In genomic region chr2:191109888-191110287, GRCh38 we compare ENCODE assay signal across 15 cellular contexts. TPM values are rescaled to one million over a fixed set of nuclear protein-coding genes. Genes with fewer than 3 reads are reported as not detected.
DNase-seq lines count a peak whose midpoint lies in the region; ATAC-seq and TF ChIP-seq lines count a peak whose summit lies in the region.
"Had no signal": no experiment of that assay in that cellular context is flagged by ENCODE, and none has a peak within 500 bp of the region (broad histone marks: within the 10 kb centered on the region; RNA-seq: fewer than 3 reads in every experiment).

No MANE protein-coding gene starts in this region.

- intact Hi-C loops in vagina (cut with DNase I): no loop called here

- peak; percentile 33 for ATAC-seq in HG02885 (IDR thresholded peaks at IDR 0.05; ENCODE audit: poor library complexity, unreplicated experiment)
- no peak for ATAC-seq in GM19395 (IDR thresholded peaks at IDR 0.05; ENCODE audit: unreplicated experiment)

- H3K9me3 ChIP-seq in vagina: no peaks in the 10 kb centered on the region
- H3K9me3 ChIP-seq: HAP-1, left ventricle myocardium inferior had no signal

- H3K4me1 ChIP-seq in vagina: no peaks in the 10 kb centered on the region
- H3K4me1 ChIP-seq: HAP-1, left ventricle myocardium inferior had no signal

- H3K4me3 ChIP-seq in vagina: no peak overlapping the region
- H3K4me3 ChIP-seq: HAP-1, left ventricle myocardium inferior had no signal

- TF ChIP-seq CTCF in vagina (IDR thresholded peaks at IDR 0.05): no peak

- DNase-seq in activated T-cell treated with anti-CD3 and anti-CD28 coated beads for 24 hours (ENCODE audit: low read depth): peak; percentile 48
- no peak for DNase-seq in activated T-cell treated with anti-CD3 and anti-CD28 coated beads for 4 hours
- DNase-seq in activated naive CD8-positive, alpha-beta T cell treated with anti-CD3 and anti-CD28 coated beads for 36 hours: peak; percentile 66
- peak; percentile 61 for DNase-seq in stimulated activated CD8-positive, alpha-beta memory T cell treated with anti-CD3 and anti-CD28 coated beads, Interleukin-4, amount 100 ng/mL, for 48 hours
- DNase-seq in SW480 (ENCODE audit: low spot score): no peak
- DNase-seq in vagina (ENCODE audit: extremely low spot score in 2 of 2): no peak
- DNase-seq: activated CD8-positive, alpha-beta memory T cell treated with anti-CD3 and anti-CD28 coated beads, Interleukin-2, amount 50 U/mL, for 48 hours; dermis blood vessel endothelial cell; foreskin melanocyte; left ventricle myocardium inferior; NCI-H1105 had no signal

- no peaks in the 10 kb centered on the region for H3K36me3 ChIP-seq in vagina
- H3K36me3 ChIP-seq: HAP-1, left ventricle myocardium inferior had no signal

- no peak for TF ChIP-seq POLR2A in vagina (IDR thresholded peaks at IDR 0.05)

- H3K27ac Mint-ChIP-seq in activated naive CD8-positive, alpha-beta T cell treated with anti-CD3 and anti-CD28 coated beads for 36 hours: peak overlapping the region; percentile 87
- H3K27ac Mint-ChIP-seq: progenitor cell of endocrine pancreas had no signal

- no peak overlapping the region for H3K27ac ChIP-seq in vagina
- H3K27ac ChIP-seq: left ventricle myocardium inferior had no signal

- H3K27me3 Mint-ChIP-seq in activated naive CD8-positive, alpha-beta T cell treated with anti-CD3 and anti-CD28 coated beads for 36 hours: no peaks in the 10 kb centered on the region
- H3K27me3 Mint-ChIP-seq: progenitor cell of endocrine pancreas had no signal

- H3K4me1 Mint-ChIP-seq in activated naive CD8-positive, alpha-beta T cell treated with anti-CD3 and anti-CD28 coated beads for 36 hours: peaks cover 77% of the 10 kb centered on the region

- H3K9me3 Mint-ChIP-seq in activated naive CD8-positive, alpha-beta T cell treated with anti-CD3 and anti-CD28 coated beads for 36 hours: no peaks in the 10 kb centered on the region

- no peaks in the 10 kb centered on the region for H3K27me3 ChIP-seq in vagina

- H3K4me3 Mint-ChIP-seq in activated naive CD8-positive, alpha-beta T cell treated with anti-CD3 and anti-CD28 coated beads for 36 hours: peak overlapping the region; percentile 57

- H3K36me3 Mint-ChIP-seq in activated naive CD8-positive, alpha-beta T cell treated with anti-CD3 and anti-CD28 coated beads for 36 hours: peaks cover 67% of the 10 kb centered on the region

RNA-seq across cellular contexts. Expression of gene STAT4, which starts 40.9 kb away (rescaled TPM):
- 10 to 100 TPM; 80.6 to 81.0 TPM for total RNA-seq in activated naive CD8-positive, alpha-beta T cell treated with anti-CD3 and anti-CD28 coated beads for 36 hours
- total RNA-seq in vagina: 9.1 TPM

Comparison
In these comparisons a context has a peak if more than half of its experiments do, and no peak if none do; other contexts are left out.
1. DNase-seq: peak in activated T-cell treated with anti-CD3 and anti-CD28 coated beads for 24 hours (single experiment), activated naive CD8-positive, alpha-beta T cell treated with anti-CD3 and anti-CD28 coated beads for 36 hours (single experiment) and stimulated activated CD8-positive, alpha-beta memory T cell treated with anti-CD3 and anti-CD28 coated beads, Interleukin-4, amount 100 ng/mL, for 48 hours (single experiment); none in activated T-cell treated with anti-CD3 and anti-CD28 coated beads for 4 hours (single experiment), SW480 (single experiment) and vagina (0 of 2).